In genomic region chr17:81447331-81447933, GRCh38 we compare ENCODE assay signal across 22 cellular contexts. TPM values are rescaled to one million over a fixed set of nuclear protein-coding genes. Genes with fewer than 3 reads are reported as not detected.
DNase-seq lines count a peak whose midpoint lies in the region; ATAC-seq, FAIRE-seq and TF ChIP-seq lines count a peak whose summit lies in the region.
"Had no signal": no experiment of that assay in that cellular context is flagged by ENCODE, and none has a peak within 500 bp of the region (broad histone marks: within the 10 kb centered on the region; RNA-seq: fewer than 3 reads in every experiment).

No MANE protein-coding gene starts in this region.

- H3K9ac ChIP-seq in HepG2 (ENCODE audit: insufficient read depth, low read depth, low read length) (no peak overlapping the region), H9 (ENCODE audit: extremely low read depth, insufficient read length, low read length) (no peak overlapping the region), neuronal stem cell (ENCODE audit: low read depth, low read length, poor library complexity) (no peak overlapping the region)

- TF ChIP-seq CTCF in HepG2 (CRISPR knock-in tag; IDR thresholded peaks at IDR 0.05), result no peak
- no peak for TF ChIP-seq CTCF in right lobe of liver (IDR thresholded peaks at IDR 0.05)
- no peak for TF ChIP-seq CTCF in H9 (conservative IDR thresholded peaks at IDR 0.05)
- no peak for TF ChIP-seq CTCF in left lung (IDR thresholded peaks at IDR 0.05)

- no peaks in the 10 kb centered on the region for H3K23me2 ChIP-seq in H9 (ENCODE audit: insufficient read length, low read depth, low read length, poor library complexity, severe bottlenecking)

- H3K36me3 Mint-ChIP-seq in H9 (ENCODE audit: insufficient read depth in 1 of 3, low read depth in 3 of 3), result no peaks in the 10 kb centered on the region
- H3K36me3 Mint-ChIP-seq: CD4-positive, CD25-positive, alpha-beta regulatory T cell; CD8-positive, alpha-beta T cell had no signal

- no peaks in the 10 kb centered on the region for H3K9me3 Mint-ChIP-seq in H9
- H3K9me3 Mint-ChIP-seq: CD4-positive, CD25-positive, alpha-beta regulatory T cell; CD8-positive, alpha-beta T cell; GM23338 had no signal

- H3K4me3 ChIP-seq in HepG2 (replicated peaks in 1 of 3; ENCODE audit: insufficient read depth in 1 of 3, low read depth in 2 of 3, low read length in 3 of 3), result no peak overlapping the region
- no peak overlapping the region for H3K4me3 ChIP-seq in right lobe of liver
- no peak overlapping the region for H3K4me3 ChIP-seq in neuronal stem cell (ENCODE audit: low read length in 2 of 2)
- H3K4me3 ChIP-seq in left lung, result no peak overlapping the region
- H3K4me3 ChIP-seq: GM23338 had no signal

- H3K4ac ChIP-seq in H9 (ENCODE audit: low read depth, low read length) (no peak overlapping the region), neuronal stem cell (ENCODE audit: low read length) (no peak overlapping the region)

- BruUV-seq in HepG2 (replicated peaks; lab: Mats Ljungman, UMichigan), result no TSS peak

- H3K27ac Mint-ChIP-seq in H9, result no peak overlapping the region
- H3K27ac Mint-ChIP-seq: CD4-positive, CD25-positive, alpha-beta regulatory T cell; CD8-positive, alpha-beta T cell; GM23338 had no signal

- 75% methylated on average over 19 of the region's 25 CpGs for WGBS in HepG2 (ENCODE audit: low lambda C conversion rate)
- 74% methylated on average over 6 of the region's 25 CpGs for WGBS in right lobe of liver (ENCODE audit: insufficient coverage, low coverage, low lambda C conversion rate, missing lambda C conversion rate)
- no CpG with 5 or more reads among the region's 25 CpGs for WGBS in H9 (ENCODE audit: extremely low coverage, insufficient read length, low lambda C conversion rate)
- WGBS in neuronal stem cell (ENCODE audit: extremely low coverage in 2 of 2, insufficient read length in 2 of 2, insufficient replicate concordance in 1 of 2), 2 donors, result no CpG with 5 or more reads among the region's 25 CpGs

- no peak overlapping the region for H2AK5ac ChIP-seq in H9 (ENCODE audit: insufficient read length, low read length)
- peak overlapping the region; percentile 37 for H2AK5ac ChIP-seq in neuronal stem cell (ENCODE audit: low read depth, low read length)

- no peaks in the 10 kb centered on the region for H3K79me2 ChIP-seq in HepG2 (ENCODE audit: insufficient read depth, low read length)
- no peaks in the 10 kb centered on the region for H3K79me2 ChIP-seq in H9 (ENCODE audit: insufficient read depth, low read length)

- H2BK120ac ChIP-seq in H9 (ENCODE audit: low read depth, low read length, poor library complexity, severe bottlenecking), result no peak overlapping the region
- no peak overlapping the region for H2BK120ac ChIP-seq in neuronal stem cell (ENCODE audit: low read depth, low read length)

- no peak overlapping the region for H3K27ac ChIP-seq in HepG2 (ENCODE audit: extremely low read length, insufficient read depth, low read length)
- H3K27ac ChIP-seq in right lobe of liver, result no peak overlapping the region
- H3K27ac ChIP-seq in H9 (ENCODE audit: insufficient read length, low read depth, low read length), result no peak overlapping the region
- no peak overlapping the region for H3K27ac ChIP-seq in neuronal stem cell (replicated peaks; ENCODE audit: low read length)
- H3K27ac ChIP-seq in left lung, result no peak overlapping the region
- H3K27ac ChIP-seq: 22Rv1, C4-2B had no signal

- DNase-seq in HepG2 (ENCODE audit: low spot score), result no peak
- DNase-seq in right lobe of liver, result no peak
- no peak for DNase-seq in H9
- no peak for DNase-seq in neuronal stem cell (ENCODE audit: low spot score)
- no peak for DNase-seq in left lung
- no peak for DNase-seq in AG20443 (ENCODE audit: low spot score)
- DNase-seq: AML-193; BE2C; CD4-positive, CD25-positive, alpha-beta regulatory T cell; CD8-positive, alpha-beta T cell; DMS 273 treated with DMSO at 0.1 percent for 48 hours; DMS79; EL; GDM1; HCEC 1CT had no signal

- no peak for FAIRE-seq in HepG2 (lab: Jason Lieb, UNC)
- FAIRE-seq: A204.1, D721Med, GM12891, GM18507 had no signal

- no peak overlapping the region for H2BK20ac ChIP-seq in H9 (ENCODE audit: low read depth, low read length, poor library complexity, severe bottlenecking)

- H4K20me1 ChIP-seq in HepG2 (ENCODE audit: insufficient read depth, low read length) (no peaks in the 10 kb centered on the region), H9 (ENCODE audit: control insufficient read depth, insufficient read depth, insufficient read length) (no peaks in the 10 kb centered on the region)

- H2AFZ ChIP-seq in HepG2 (ENCODE audit: low read length) (no peak overlapping the region), H9 (ENCODE audit: low read length) (no peak overlapping the region), neuronal stem cell (ENCODE audit: low read length) (no peak overlapping the region)
- H2AFZ ChIP-seq: GM23338 had no signal

- H3K27me3 ChIP-seq in HepG2 (ENCODE audit: control insufficient read depth in 1 of 2, insufficient read depth in 2 of 2, low read length in 2 of 2), result 0 out of 5 replicates have a peak, but pooled peaks cover 0 to 2% of the 10 kb centered on the region in 2 experiments
- no peaks in the 10 kb centered on the region for H3K27me3 ChIP-seq in right lobe of liver
- no peaks in the 10 kb centered on the region for H3K27me3 ChIP-seq in H9 (ENCODE audit: insufficient read depth, low read length)
- no peaks in the 10 kb centered on the region for H3K27me3 ChIP-seq in neuronal stem cell (ENCODE audit: control insufficient read depth in 3 of 3, insufficient read depth in 3 of 3, low read depth in 1 of 3, low read length in 3 of 3)
- no peaks in the 10 kb centered on the region for H3K27me3 ChIP-seq in left lung
- H3K27me3 ChIP-seq: BE2C had no signal

- H3K56ac ChIP-seq in H9 (ENCODE audit: insufficient read length, low read depth, low read length), result no peak overlapping the region

- H2BK5ac ChIP-seq in H9 (ENCODE audit: insufficient read length, low read length) (no peak overlapping the region), neuronal stem cell (ENCODE audit: low read length) (peak overlapping the region; percentile 53)

- in situ Hi-C loops in HepG2 (cut with HindIII; ENCODE audit: extremely low pct_ligation_motif_present, low pct_unique_long_range_greater_than_20kb), result no loop called here

- POLR2A ChIA-PET in HepG2 (lab: Yijun Ruan, JAX), result no interaction called here

- H3K23ac ChIP-seq in H9 (ENCODE audit: insufficient read length, low read depth, low read length) (no peak overlapping the region), neuronal stem cell (ENCODE audit: low read depth, low read length, poor library complexity) (peak overlapping the region; percentile 12)

- H4K8ac ChIP-seq in H9 (replicated peaks; ENCODE audit: insufficient read length, low read depth, low read length) (no peak overlapping the region), neuronal stem cell (ENCODE audit: low read depth, low read length) (no peak overlapping the region)

- H3K9me3 ChIP-seq in HepG2 (ENCODE audit: low read length), result no peaks in the 10 kb centered on the region
- no peaks in the 10 kb centered on the region for H3K9me3 ChIP-seq in right lobe of liver
- no peaks in the 10 kb centered on the region for H3K9me3 ChIP-seq in H9 (ENCODE audit: control insufficient read depth, low read depth, low read length)
- no peaks in the 10 kb centered on the region for H3K9me3 ChIP-seq in neuronal stem cell (replicated peaks in 1 of 2; ENCODE audit: control insufficient read depth in 2 of 2, insufficient read depth in 1 of 2, low read depth in 1 of 2, low read length in 2 of 2)
- H3K9me3 ChIP-seq in left lung, result no peaks in the 10 kb centered on the region
- H3K9me3 ChIP-seq: BE2C had no signal

- H3K4me1 ChIP-seq in HepG2 (ENCODE audit: insufficient read depth, low read length) (no peaks in the 10 kb centered on the region), right lobe of liver (no peaks in the 10 kb centered on the region), H9 (ENCODE audit: insufficient read depth, low read length) (no peaks in the 10 kb centered on the region), neuronal stem cell (ENCODE audit: control insufficient read depth in 2 of 2, insufficient read depth in 1 of 2, low read depth in 1 of 2, low read length in 2 of 2) (no peaks in the 10 kb centered on the region), left lung (no peaks in the 10 kb centered on the region)

- no peaks in the 10 kb centered on the region; the same call in none of the 2 replicates for H3K27me3 Mint-ChIP-seq in H9 (ENCODE audit: low read depth)
- H3K27me3 Mint-ChIP-seq: CD4-positive, CD25-positive, alpha-beta regulatory T cell had no signal

- no peak overlapping the region for H4K91ac ChIP-seq in H9 (ENCODE audit: insufficient read length, low read depth, low read length)
- H4K91ac ChIP-seq in neuronal stem cell (ENCODE audit: low read depth, low read length, poor library complexity), result no peak overlapping the region

- H3K18ac ChIP-seq in H9 (ENCODE audit: insufficient read length, low read depth, low read length) (peak overlapping the region; percentile 30), neuronal stem cell (ENCODE audit: low read length) (no peak overlapping the region)

- ATAC-seq in HepG2, result no peak
- no peak for ATAC-seq in right lobe of liver
- ATAC-seq in left lung, result no peak
- ATAC-seq: CD8-positive, alpha-beta T cell; GM23338 had no signal

- no peak overlapping the region for H3K4me3 Mint-ChIP-seq in H9
- H3K4me3 Mint-ChIP-seq: CD4-positive, CD25-positive, alpha-beta regulatory T cell; CD8-positive, alpha-beta T cell; GM23338 had no signal

- H2BK15ac ChIP-seq in H9 (ENCODE audit: low read depth, low read length) (no peak overlapping the region), neuronal stem cell (ENCODE audit: low read length) (no peak overlapping the region)

- TF ChIP-seq POLR2A in HepG2 (IDR thresholded peaks at IDR 0.05; ENCODE audit: insufficient read depth in 1 of 2, low read depth in 2 of 2, low read length in 2 of 2), result no peak
- TF ChIP-seq POLR2A in right lobe of liver (IDR thresholded peaks at IDR 0.05), result no peak

- H4K5ac ChIP-seq in H9 (ENCODE audit: insufficient read length, low read depth, low read length), result no peak overlapping the region

- H3K36me3 ChIP-seq in HepG2 (replicated peaks in 1 of 2; ENCODE audit: control insufficient read depth in 1 of 2, insufficient read depth in 2 of 2, low read length in 2 of 2) (no peaks in the 10 kb centered on the region), right lobe of liver (no peaks in the 10 kb centered on the region), neuronal stem cell (replicated peaks in 1 of 2; ENCODE audit: control insufficient read depth in 2 of 2, insufficient read depth in 2 of 2, low read length in 2 of 2) (peaks cover 5 to 53% of the 10 kb centered on the region in 2 donors), left lung (peaks cover 0 to 28% of the 10 kb centered on the region in 2 donors)

- no peak for TF ChIP-seq EP300 in HepG2 (IDR thresholded peaks at IDR 0.05; ENCODE audit: low read depth in 2 of 2, low read length in 2 of 2)
- TF ChIP-seq EP300 in HepG2 (CRISPR knock-in tag; IDR thresholded peaks at IDR 0.05; ENCODE audit: borderline replicate concordance), result no peak

- CTCF ChIA-PET in HepG2 (lab: Yijun Ruan, JAX; ENCODE audit: low intra/inter-chr PET ratio, low total read pairs), result no interaction called here

- H3K4me2 ChIP-seq in HepG2 (ENCODE audit: low read depth, low read length) (no peak overlapping the region), H9 (ENCODE audit: insufficient read depth, insufficient read length, low read length) (no peak overlapping the region), neuronal stem cell (ENCODE audit: insufficient read depth, low read length, poor library complexity, severe bottlenecking) (no peak overlapping the region)
- H3K4me2 ChIP-seq: GM23338 had no signal

- no peak for TF ChIP-seq RAD21 in HepG2 (CRISPR knock-in tag; IDR thresholded peaks at IDR 0.05)

- no peak overlapping the region for H3T11ph ChIP-seq in H9 (ENCODE audit: low read length)

- H3K79me1 ChIP-seq in H9 (ENCODE audit: insufficient read depth, low read depth, low read length, poor library complexity, severe bottlenecking) (no peaks in the 10 kb centered on the region), neuronal stem cell (ENCODE audit: low read depth, low read length) (peaks cover 1% of the 10 kb centered on the region)

- H3K14ac ChIP-seq in H9 (ENCODE audit: insufficient read depth, low read length) (no peak overlapping the region), neuronal stem cell (ENCODE audit: low read length) (no peak overlapping the region)

- no peaks in the 10 kb centered on the region for H3K4me1 Mint-ChIP-seq in H9
- H3K4me1 Mint-ChIP-seq: CD4-positive, CD25-positive, alpha-beta regulatory T cell; GM23338 had no signal

- intact Hi-C loops in HepG2 (cut with micrococcal nuclease; ENCODE audit: unreplicated experiment) (no loop called here), right lobe of liver (cut with DNase I) (no loop called here), left lung (cut with DNase I) (no loop called here)

- H2BK12ac ChIP-seq in H9 (ENCODE audit: insufficient read length, low read depth, low read length) (no peak overlapping the region), neuronal stem cell (ENCODE audit: low read length) (no peak overlapping the region)

RNA-seq across cellular contexts. Expression of gene BAHCC1, which starts 52.2 kb away (rescaled TPM):
- total RNA-seq in HepG2 (2016; rRNA removed; fragmentation: Illumina TruSeq; extraction: Trizol) (0.94 and 1.7 TPM in 2 replicates), right lobe of liver (1 to 10 TPM; 2.5 to 6.4 (median 4.9) TPM), H9 (2021) (1.7 and 3.1 TPM in 2 replicates), left lung (10 to 100 TPM; 13.6 to 19.8 TPM)
- 1.4 and 1.8 TPM in 2 replicates for total RNA-seq in HepG2 (2016; cell fraction: cytosol; rRNA removed; fragmentation: Illumina TruSeq; extraction: Trizol; ENCODE audit: low read depth)
- 1.2 and 1.8 TPM in 2 replicates for total RNA-seq in HepG2 (2016; cell fraction: insoluble cytoplasmic fraction; rRNA removed; fragmentation: Illumina TruSeq; extraction: Trizol)
- 1.2 and 1.9 TPM in 2 replicates for total RNA-seq in HepG2 (2016; cell fraction: membrane; rRNA removed; fragmentation: Illumina TruSeq; extraction: Trizol)
- total RNA-seq in HepG2 (2016; cell fraction: nucleus; rRNA removed; fragmentation: Illumina TruSeq; extraction: Trizol), result 2.8 and 3.9 TPM in 2 replicates
- 1.4 TPM in 2 replicates for polyA plus RNA-seq in HepG2 (2011; rRNA removed)
- 0.42 and 0.64 TPM in 2 replicates for polyA plus RNA-seq in HepG2 (2011; cell fraction: cytosol; rRNA removed)
- 15.9 and 22.2 TPM in 2 replicates for polyA plus RNA-seq in HepG2 (2011; cell fraction: nucleus; rRNA removed)
- polyA plus RNA-seq in HepG2 (2012), result 1.8 and 2.5 TPM in 2 replicates
- polyA plus RNA-seq in HepG2 (2016; cell fraction: cytosol; fragmentation: Illumina TruSeq; extraction: Trizol; ENCODE audit: low read depth), result 1.1 and 1.4 TPM in 2 replicates
- polyA plus RNA-seq in HepG2 (2016; cell fraction: insoluble cytoplasmic fraction; fragmentation: Illumina TruSeq; extraction: Trizol; ENCODE audit: low read depth), result 1.3 and 1.9 TPM in 2 replicates
- 1.9 and 2.3 TPM in 2 replicates for polyA plus RNA-seq in HepG2 (2016; cell fraction: membrane; fragmentation: Illumina TruSeq; extraction: Trizol; ENCODE audit: low read depth)
- 9.5 and 11.0 TPM in 2 replicates for polyA plus RNA-seq in HepG2 (2016; cell fraction: nucleus; fragmentation: Illumina TruSeq; extraction: Trizol; ENCODE audit: insufficient read depth, low read depth)
- polyA minus RNA-seq in HepG2 (2011; rRNA and poly(A)+ RNA removed; ENCODE audit: low replicate concordance), result 1.7 and 5.4 TPM in 2 replicates
- 1.1 and 1.9 TPM in 2 replicates for polyA minus RNA-seq in HepG2 (2011; cell fraction: cytosol; rRNA and poly(A)+ RNA removed)
- polyA minus RNA-seq in HepG2 (2011; cell fraction: nucleus; rRNA and poly(A)+ RNA removed), result 5.5 and 5.9 TPM in 2 replicates
- polyA plus RNA-seq in neuronal stem cell (2013, experiment 1 of 2), result 15.9 TPM
- polyA plus RNA-seq in neuronal stem cell (2013, experiment 2 of 2), result 17.5 TPM
- polyA plus RNA-seq: CD4-positive, CD25-positive, alpha-beta regulatory T cell had no signal
